In genomic region chr4:156523991-156524390, GRCh38 we compare ENCODE assay signal across 25 cellular contexts.
"Had no signal": no experiment of that assay in that cellular context is flagged by ENCODE, and none has a peak within 500 bp of the region (broad histone marks: within the 10 kb centered on the region; RNA-seq: fewer than 3 reads in every experiment).

No MANE protein-coding gene starts in this region.

- H3K27me3 ChIP-seq: SJSA1 had no signal

- H3K9ac ChIP-seq: KMS-11 had no signal

- H3K36me3 ChIP-seq: SJSA1 had no signal

- H3K4me2 ChIP-seq: KMS-11 had no signal

- H3K36me3 Mint-ChIP-seq: IgD-negative memory B cell had no signal

- H3K9me3 ChIP-seq: SJSA1 had no signal

- H3K4me3 ChIP-seq: K562, SJSA1, SK-N-MC had no signal

- H3K27ac ChIP-seq: HL-60, KMS-11, SJSA1, SK-N-MC had no signal

- FAIRE-seq: HTR-8/SVneo, K562, RCC 7860 had no signal

- H3K27me3 Mint-ChIP-seq: IgD-negative memory B cell had no signal

- H3K4me3 Mint-ChIP-seq: IgD-negative memory B cell had no signal

- H3K27ac Mint-ChIP-seq: IgD-negative memory B cell had no signal

- H3K4me1 Mint-ChIP-seq: IgD-negative memory B cell had no signal

- DNase-seq: Kasumi-1, MV-4-11, NCI-H1048, NCI-H1105, NCI-H1417, NCI-H1436 treated with DMSO at 0.1 percent for 48 hours, NCI-H1694, NCI-H187 treated with DMSO at 0.1 percent for 48 hours, NCI-H2029 treated with DMSO at 0.1 percent for 48 hours, NCI-H2171 treated with DMSO at 0.1 percent for 48 hours, NCI-H345, NCI-H446 treated with DMSO at 0.1 percent for 48 hours, NCI-H510A treated with DMSO at 0.1 percent for 48 hours, NCI-H526, Right ventricle myocardium superior, RPMI8226, SIG-M5 had no signal
